1 cellular context compared by ENCODE assay signal in genomic region chr5:115366223-115366622, GRCh38.
TF ChIP-seq lines count a peak whose summit lies in the region.

No MANE protein-coding gene starts in this region.

TF ChIP-seq in K562, 482 proteins besides CTCF, POLR2A, EP300 and RAD21 (continued from another document):
- TF ChIP-seq MGA (IDR thresholded peaks at IDR 0.05) (no peak), HOMEZ (CRISPR knock-in tag; IDR thresholded peaks at IDR 0.05) (no peak), CREBBP (IDR thresholded peaks at IDR 0.05; ENCODE audit: low read depth, low read length) (no peak), ZNF551 (CRISPR knock-in tag; IDR thresholded peaks at IDR 0.05) (no peak), TAL1 (IDR thresholded peaks at IDR 0.05) (0 out of 2 replicates have a peak, but pooled peaks have one; percentile 7), MAZ (CRISPR knock-in tag; conservative IDR thresholded peaks at IDR 0.05 in 1 of 2, IDR thresholded peaks at IDR 0.05 in 1 of 2) (0 out of 4 replicates have a peak, but pooled peaks of 1 of the 2 experiments have one; percentile 18), TEAD4 (IDR thresholded peaks at IDR 0.05; ENCODE audit: low read length) (peak; percentile 68), TEAD4 (CRISPR knock-in tag; IDR thresholded peaks at IDR 0.05; ENCODE audit: borderline replicate concordance) (no peak), ZNF76 (CRISPR knock-in tag; IDR thresholded peaks at IDR 0.05; ENCODE audit: borderline replicate concordance) (no peak), PHF20 (IDR thresholded peaks at IDR 0.05; ENCODE audit: partially characterized antibody) (no peak), RBM17 (IDR thresholded peaks at IDR 0.05; ENCODE audit: borderline replicate concordance, low read depth, low read length) (no peak), ZNF699 (CRISPR knock-in tag; IDR thresholded peaks at IDR 0.05; ENCODE audit: insufficient replicate concordance) (no peak), HINFP (tag; conservative IDR thresholded peaks at IDR 0.05; ENCODE audit: low read depth) (no peak), FOSL1 (tag; conservative IDR thresholded peaks at IDR 0.05) (peak; percentile 93), CBFA2T3 (IDR thresholded peaks at IDR 0.05) (peak; percentile 59), GTF2E2 (tag; IDR thresholded peaks at IDR 0.05) (no peak), ZBTB2 (IDR thresholded peaks at IDR 0.05) (no peak), JUND (IDR thresholded peaks at IDR 0.05; ENCODE audit: borderline replicate concordance, low read depth, low read length) (0 out of 2 replicates have a peak, but pooled peaks have one; percentile 40), JUND (tag; IDR thresholded peaks at IDR 0.05; ENCODE audit: borderline replicate concordance, low read depth, low read length) (peak; percentile 71; the same call in 1 of the 3 replicates), ZNF77 (CRISPR knock-in tag; IDR thresholded peaks at IDR 0.05) (no peak), PHF21A (IDR thresholded peaks at IDR 0.05; ENCODE audit: borderline replicate concordance, low read depth) (no peak), NR2C1 (IDR thresholded peaks at IDR 0.05) (no peak), NR2C1 (tag; IDR thresholded peaks at IDR 0.05) (0 out of 2 replicates have a peak, but pooled peaks have one; percentile 22), JUN (IDR thresholded peaks at IDR 0.05; ENCODE audit: borderline replicate concordance, low read depth, low read length) (0 out of 2 replicates have a peak, but pooled peaks have one; percentile 8), JUN (CRISPR knock-in tag; IDR thresholded peaks at IDR 0.05; ENCODE audit: borderline replicate concordance) (no peak), ETV1 (tag; conservative IDR thresholded peaks at IDR 0.05; ENCODE audit: low read depth) (0 out of 2 replicates have a peak, but pooled peaks have one; percentile 23), SMC3 (conservative IDR thresholded peaks at IDR 0.05; ENCODE audit: insufficient read depth, low read depth, low read length) (no peak)
